ENCODE assay signal across 1 cellular context in the genomic region with DNA sequence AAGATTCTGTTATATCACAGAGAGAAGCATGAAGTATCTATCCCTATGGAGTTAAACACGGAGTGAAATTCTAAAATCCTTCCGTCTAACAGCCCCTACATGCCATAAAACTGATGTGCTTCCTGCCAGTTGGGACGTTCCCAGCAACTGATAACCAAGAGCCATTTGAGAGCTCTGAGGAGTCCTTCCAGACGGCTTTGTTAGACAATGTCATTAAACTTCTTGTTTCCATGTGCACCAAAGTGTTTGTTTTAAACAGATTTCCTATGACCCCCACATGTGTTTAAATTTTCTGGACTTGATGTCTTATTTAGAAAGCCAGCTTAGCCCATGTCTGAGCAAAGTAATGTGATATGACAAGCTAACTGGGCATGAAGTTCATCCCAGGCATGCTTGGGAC.
TF ChIP-seq lines count a peak whose summit lies in the region.

No MANE protein-coding gene starts in this region.

TF ChIP-seq in HCT116, 20 proteins besides CTCF, POLR2A, EP300 and RAD21:
- TF ChIP-seq JUND (IDR thresholded peaks at IDR 0.05) (no peak), SRF (IDR thresholded peaks at IDR 0.05; ENCODE audit: low read depth) (no peak), CEBPB (IDR thresholded peaks at IDR 0.05; ENCODE audit: low read depth) (no peak), FOSL1 (IDR thresholded peaks at IDR 0.05; ENCODE audit: low read depth) (no peak), ELF1 (IDR thresholded peaks at IDR 0.05; ENCODE audit: borderline replicate concordance, low read depth) (no peak), ZNF274 (IDR thresholded peaks at IDR 0.05; ENCODE audit: low read depth, low read length) (no peak), EGR1 (IDR thresholded peaks at IDR 0.05; ENCODE audit: low read depth) (no peak), EZH2phosphoT487 (IDR thresholded peaks at IDR 0.05; ENCODE audit: borderline replicate concordance) (no peak), EZH2 (IDR thresholded peaks at IDR 0.05) (no peak), POLR2AphosphoS5 (IDR thresholded peaks at IDR 0.05; ENCODE audit: low read depth, low read length) (no peak), ATF3 (IDR thresholded peaks at IDR 0.05) (no peak), YY1 (IDR thresholded peaks at IDR 0.05; ENCODE audit: extremely low read depth, insufficient replicate concordance, low read depth, low read length) (no peak), ZFX (IDR thresholded peaks at IDR 0.05) (no peak), ZBTB33 (IDR thresholded peaks at IDR 0.05; ENCODE audit: extremely low read depth, insufficient replicate concordance, low read length) (no peak), TCF7L2 (IDR thresholded peaks at IDR 0.05; ENCODE audit: borderline replicate concordance, extremely low read depth, insufficient read depth, insufficient read length) (no peak), SP1 (IDR thresholded peaks at IDR 0.05; ENCODE audit: low read depth) (no peak), CBX3 (IDR thresholded peaks at IDR 0.05; ENCODE audit: low read depth) (no peak)
- TF ChIP-seq, protein P1, sequence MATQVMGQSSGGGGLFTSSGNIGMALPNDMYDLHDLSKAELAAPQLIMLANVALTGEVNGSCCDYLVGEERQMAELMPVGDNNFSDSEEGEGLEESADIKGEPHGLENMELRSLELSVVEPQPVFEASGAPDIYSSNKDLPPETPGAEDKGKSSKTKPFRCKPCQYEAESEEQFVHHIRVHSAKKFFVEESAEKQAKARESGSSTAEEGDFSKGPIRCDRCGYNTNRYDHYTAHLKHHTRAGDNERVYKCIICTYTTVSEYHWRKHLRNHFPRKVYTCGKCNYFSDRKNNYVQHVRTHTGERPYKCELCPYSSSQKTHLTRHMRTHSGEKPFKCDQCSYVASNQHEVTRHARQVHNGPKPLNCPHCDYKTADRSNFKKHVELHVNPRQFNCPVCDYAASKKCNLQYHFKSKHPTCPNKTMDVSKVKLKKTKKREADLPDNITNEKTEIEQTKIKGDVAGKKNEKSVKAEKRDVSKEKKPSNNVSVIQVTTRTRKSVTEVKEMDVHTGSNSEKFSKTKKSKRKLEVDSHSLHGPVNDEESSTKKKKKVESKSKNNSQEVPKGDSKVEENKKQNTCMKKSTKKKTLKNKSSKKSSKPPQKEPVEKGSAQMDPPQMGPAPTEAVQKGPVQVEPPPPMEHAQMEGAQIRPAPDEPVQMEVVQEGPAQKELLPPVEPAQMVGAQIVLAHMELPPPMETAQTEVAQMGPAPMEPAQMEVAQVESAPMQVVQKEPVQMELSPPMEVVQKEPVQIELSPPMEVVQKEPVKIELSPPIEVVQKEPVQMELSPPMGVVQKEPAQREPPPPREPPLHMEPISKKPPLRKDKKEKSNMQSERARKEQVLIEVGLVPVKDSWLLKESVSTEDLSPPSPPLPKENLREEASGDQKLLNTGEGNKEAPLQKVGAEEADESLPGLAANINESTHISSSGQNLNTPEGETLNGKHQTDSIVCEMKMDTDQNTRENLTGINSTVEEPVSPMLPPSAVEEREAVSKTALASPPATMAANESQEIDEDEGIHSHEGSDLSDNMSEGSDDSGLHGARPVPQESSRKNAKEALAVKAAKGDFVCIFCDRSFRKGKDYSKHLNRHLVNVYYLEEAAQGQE (IDR thresholded peaks at IDR 0.05; ENCODE audit: low read depth): no peak
